In genomic region chr20:57450419-57450818, GRCh38 we compare ENCODE assay signal across 9 cellular contexts. TPM values are rescaled to one million over a fixed set of nuclear protein-coding genes. Genes with fewer than 3 reads are reported as not detected.
A peak's percentile ranks its signal among the peaks of the same experiment; 100 is the strongest.
DNase-seq lines count a peak whose midpoint lies in the region; ATAC-seq, FAIRE-seq and TF ChIP-seq lines count a peak whose summit lies in the region.
"Had no signal": no experiment of that assay in that cellular context is flagged by ENCODE, and none has a peak within 500 bp of the region (broad histone marks: within the 10 kb centered on the region; RNA-seq: fewer than 3 reads in every experiment).

No MANE protein-coding gene starts in this region.

- no peak overlapping the region for H3K27ac ChIP-seq in HepG2 (ENCODE audit: extremely low read length, insufficient read depth, low read length)

- TF ChIP-seq POLR2A in HepG2 (IDR thresholded peaks at IDR 0.05; ENCODE audit: insufficient read depth in 1 of 2, low read depth in 2 of 2, low read length in 2 of 2), result no peak

- H3K9ac ChIP-seq in HepG2 (ENCODE audit: insufficient read depth, low read depth, low read length), result no peak overlapping the region

- POLR2A ChIA-PET in HepG2 (lab: Yijun Ruan, JAX), result no interaction called here

- H3K79me2 ChIP-seq in HepG2 (ENCODE audit: insufficient read depth, low read length), result no peaks in the 10 kb centered on the region

- BruUV-seq in HepG2 (replicated peaks; lab: Mats Ljungman, UMichigan), result no TSS peak

- H3K36me3 ChIP-seq in HepG2 (replicated peaks in 1 of 2; ENCODE audit: control insufficient read depth in 1 of 2, insufficient read depth in 2 of 2, low read length in 2 of 2), result no peaks in the 10 kb centered on the region

- H3K4me1 ChIP-seq in HepG2 (ENCODE audit: insufficient read depth, low read length), result no peaks in the 10 kb centered on the region

- TF ChIP-seq EP300 in HepG2 (IDR thresholded peaks at IDR 0.05; ENCODE audit: low read depth in 2 of 2, low read length in 2 of 2) (no peak), HepG2 (CRISPR knock-in tag; IDR thresholded peaks at IDR 0.05; ENCODE audit: borderline replicate concordance) (no peak)

- intact Hi-C loops in HepG2 (cut with micrococcal nuclease; ENCODE audit: unreplicated experiment), result no loop called here

- no peak overlapping the region for H2AFZ ChIP-seq in HepG2 (ENCODE audit: low read length)

- in situ Hi-C loops in HepG2 (cut with HindIII; ENCODE audit: extremely low pct_ligation_motif_present, low pct_unique_long_range_greater_than_20kb), result no loop called here

- peaks cover 15 to 66% of the 10 kb centered on the region in 2 experiments; a peak in 4 of 5 replicates for H3K27me3 ChIP-seq in HepG2 (ENCODE audit: control insufficient read depth in 1 of 2, insufficient read depth in 2 of 2, low read length in 2 of 2)

- TF ChIP-seq CTCF in HepG2 (CRISPR knock-in tag; IDR thresholded peaks at IDR 0.05), result no peak

- ATAC-seq in GM19025 (IDR thresholded peaks at IDR 0.05; ENCODE audit: low read depth, unreplicated experiment) (peak; percentile 69), HG03097 (IDR thresholded peaks at IDR 0.05; ENCODE audit: low FRiP score, unreplicated experiment) (peak; percentile 66), HepG2 (no peak; the same call in 2 of the 3 replicates), GM18517 (IDR thresholded peaks at IDR 0.05; ENCODE audit: unreplicated experiment) (no peak)

- H4K20me1 ChIP-seq in HepG2 (ENCODE audit: insufficient read depth, low read length), result no peaks in the 10 kb centered on the region

- 31% methylated on average over 12 of the region's 12 CpGs for WGBS in HepG2 (ENCODE audit: low lambda C conversion rate)

- peak; percentile 58 for DNase-seq in AG08395 (ENCODE audit: low spot score)
- peak; percentile 91 for DNase-seq in SKM-1 (lab: John Stamatoyannopoulos, UW; ENCODE audit: unreplicated experiment)
- DNase-seq in HepG2 (ENCODE audit: low spot score), result no peak
- DNase-seq in NCI-H226, result no peak
- DNase-seq in globus pallidus (ENCODE audit: low spot score), result no peak

- no peak overlapping the region for H3K4me2 ChIP-seq in HepG2 (ENCODE audit: low read depth, low read length)

- H3K9me3 ChIP-seq in HepG2 (ENCODE audit: low read length), result no peaks in the 10 kb centered on the region

- H3K4me3 ChIP-seq in HepG2 (replicated peaks in 1 of 3; ENCODE audit: insufficient read depth in 1 of 3, low read depth in 2 of 3, low read length in 3 of 3), result no peak overlapping the region

- no peak for FAIRE-seq in HepG2 (lab: Jason Lieb, UNC)
- FAIRE-seq: islet of Langerhans had no signal

- no peak for TF ChIP-seq RAD21 in HepG2 (CRISPR knock-in tag; IDR thresholded peaks at IDR 0.05)

- CTCF ChIA-PET in HepG2 (lab: Yijun Ruan, JAX; ENCODE audit: low intra/inter-chr PET ratio, low total read pairs), result no interaction called here

TF ChIP-seq in HepG2, 621 proteins besides CTCF, POLR2A, EP300 and RAD21:
- TF ChIP-seq ZNF33B (CRISPR knock-in tag; IDR thresholded peaks at IDR 0.05), result no peak
- TF ChIP-seq ZNF574 (CRISPR knock-in tag; IDR thresholded peaks at IDR 0.05), result 0 out of 2 replicates have a peak, but pooled peaks have one; percentile 15

RNA-seq across cellular contexts. Expression of gene RBM38, which starts 59.2 kb away (rescaled TPM):
- total RNA-seq in HepG2 (2016; rRNA removed; fragmentation: Illumina TruSeq; extraction: Trizol), result 29.6 and 34.2 TPM in 2 replicates
- 29.5 and 32.8 TPM in 2 replicates for total RNA-seq in HepG2 (2016; cell fraction: cytosol; rRNA removed; fragmentation: Illumina TruSeq; extraction: Trizol; ENCODE audit: low read depth)
- 24.0 and 34.3 TPM in 2 replicates for total RNA-seq in HepG2 (2016; cell fraction: insoluble cytoplasmic fraction; rRNA removed; fragmentation: Illumina TruSeq; extraction: Trizol)
- total RNA-seq in HepG2 (2016; cell fraction: membrane; rRNA removed; fragmentation: Illumina TruSeq; extraction: Trizol), result 69.5 and 80.5 TPM in 2 replicates
- total RNA-seq in HepG2 (2016; cell fraction: nucleus; rRNA removed; fragmentation: Illumina TruSeq; extraction: Trizol), result 16.2 and 19.5 TPM in 2 replicates
- polyA plus RNA-seq in HepG2 (2011; rRNA removed), result 24.2 and 30.0 TPM in 2 replicates
- polyA plus RNA-seq in HepG2 (2011; cell fraction: cytosol; rRNA removed), result 25.8 and 35.6 TPM in 2 replicates
- 24.4 and 25.9 TPM in 2 replicates for polyA plus RNA-seq in HepG2 (2011; cell fraction: nucleus; rRNA removed)
- polyA plus RNA-seq in HepG2 (2012), result 13.9 and 24.8 TPM in 2 replicates
- 44.0 and 53.1 TPM in 2 replicates for polyA plus RNA-seq in HepG2 (2016; cell fraction: cytosol; fragmentation: Illumina TruSeq; extraction: Trizol; ENCODE audit: low read depth)
- polyA plus RNA-seq in HepG2 (2016; cell fraction: insoluble cytoplasmic fraction; fragmentation: Illumina TruSeq; extraction: Trizol; ENCODE audit: low read depth), result 40.7 and 50.0 TPM in 2 replicates
- 80.4 and 89.1 TPM in 2 replicates for polyA plus RNA-seq in HepG2 (2016; cell fraction: membrane; fragmentation: Illumina TruSeq; extraction: Trizol; ENCODE audit: low read depth)
- 34.0 and 39.8 TPM in 2 replicates for polyA plus RNA-seq in HepG2 (2016; cell fraction: nucleus; fragmentation: Illumina TruSeq; extraction: Trizol; ENCODE audit: insufficient read depth, low read depth)
- 9.8 and 33.7 TPM in 2 replicates for polyA minus RNA-seq in HepG2 (2011; rRNA and poly(A)+ RNA removed; ENCODE audit: low replicate concordance)
- 16.2 and 17.4 TPM in 2 replicates for polyA minus RNA-seq in HepG2 (2011; cell fraction: cytosol; rRNA and poly(A)+ RNA removed)
- polyA minus RNA-seq in HepG2 (2011; cell fraction: nucleus; rRNA and poly(A)+ RNA removed), result 6.2 and 7.1 TPM in 2 replicates

Comparison
In these comparisons a context has a peak if more than half of its experiments do, and no peak if none do; other contexts are left out.
1. DNase-seq: peak in AG08395 (single experiment) and SKM-1 (single experiment); none in HepG2 (single experiment), NCI-H226 (single experiment) and globus pallidus (single experiment).
2. ATAC-seq: peak in GM19025 (single experiment) and HG03097 (single experiment); none in HepG2 (single experiment) and GM18517 (single experiment).